ENCODE assay signal across 15 cellular contexts in genomic region chrX:13684361-13684760, GRCh38. TPM values are rescaled to one million over a fixed set of nuclear protein-coding genes. Genes with fewer than 3 reads are reported as not detected.
DNase-seq lines count a peak whose midpoint lies in the region; ATAC-seq, FAIRE-seq and TF ChIP-seq lines count a peak whose summit lies in the region.
"Had no signal": no experiment of that assay in that cellular context is flagged by ENCODE, and none has a peak within 500 bp of the region (broad histone marks: within the 10 kb centered on the region; RNA-seq: fewer than 3 reads in every experiment).

No MANE protein-coding gene starts in this region.

- intact Hi-C loops in activated CD8-positive, alpha-beta T cell treated with anti-CD3 and anti-CD28 coated beads for 36 hours (cut with micrococcal nuclease), result loop anchor here (10.0 kb wide), 1 partner anchor 50 kb away; the partner anchor contains the start of genes OFD1 and TRAPPC2
- intact Hi-C loops in sciatic nerve (cut with DNase I), result no loop called here

- peaks cover 34% of the 10 kb centered on the region for H3K4me1 Mint-ChIP-seq in activated CD8-positive, alpha-beta T cell treated with anti-CD3 and anti-CD28 coated beads for 36 hours (ENCODE audit: low read depth)
- H3K4me1 Mint-ChIP-seq in activated CD8-positive, alpha-beta T cell treated with anti-CD3 and anti-CD28 coated beads, Interleukin-2, amount 10 ng/mL, durations not matched to agents 7 days and 5 days (ENCODE audit: low read depth), result peaks cover 15% of the 10 kb centered on the region
- H3K4me1 Mint-ChIP-seq in activated T-helper 17 cell treated with anti-CD3 and anti-CD28 coated beads, Interleukin-2, amount 50 U/mL, for 72 hours, result peaks cover 13% of the 10 kb centered on the region

- FAIRE-seq in GM12891 (lab: Jason Lieb, UNC), result peak; percentile 13
- FAIRE-seq: H54 had no signal

- H3K27ac Mint-ChIP-seq in activated CD8-positive, alpha-beta T cell treated with anti-CD3 and anti-CD28 coated beads for 36 hours, result peak overlapping the region; percentile 30
- H3K27ac Mint-ChIP-seq in activated CD8-positive, alpha-beta T cell treated with anti-CD3 and anti-CD28 coated beads, Interleukin-2, amount 10 ng/mL, durations not matched to agents 7 days and 5 days, result no peak overlapping the region
- peak overlapping the region; percentile 20 for H3K27ac Mint-ChIP-seq in activated T-helper 17 cell treated with anti-CD3 and anti-CD28 coated beads, Interleukin-2, amount 50 U/mL, for 72 hours
- H3K27ac Mint-ChIP-seq: IgD-negative memory B cell had no signal

- DNase-seq in activated CD8-positive, alpha-beta T cell treated with anti-CD3 and anti-CD28 coated beads for 36 hours, result no peak
- no peak for DNase-seq in activated CD8-positive, alpha-beta T cell treated with anti-CD3 and anti-CD28 coated beads, Interleukin-2, amount 10 ng/mL, durations not matched to agents 7 days and 5 days
- DNase-seq in GM12891 (ENCODE audit: insufficient read length, low spot score), result no peak
- DNase-seq in fibroblast of the conjunctiva (ENCODE audit: low read depth), result peak; percentile 40
- DNase-seq in OCI-M2 (lab: John Stamatoyannopoulos, UW; ENCODE audit: unreplicated experiment), result no peak
- DNase-seq in sciatic nerve (ENCODE audit: low spot score), result no peak
- DNase-seq: 8988T; AML-193; Caco-2; CD8-positive, alpha-beta memory T cell; DND-41; GF-D8 had no signal

- no peak for ATAC-seq in activated CD8-positive, alpha-beta T cell treated with anti-CD3 and anti-CD28 coated beads for 36 hours
- ATAC-seq in activated CD8-positive, alpha-beta T cell treated with anti-CD3 and anti-CD28 coated beads, Interleukin-2, amount 10 ng/mL, durations not matched to agents 7 days and 5 days, result no peak
- no peak for ATAC-seq in activated T-helper 17 cell treated with anti-CD3 and anti-CD28 coated beads, Interleukin-2, amount 50 U/mL, for 72 hours (replicated peaks)
- ATAC-seq in sciatic nerve, result no peak

- TF ChIP-seq CTCF in activated CD8-positive, alpha-beta T cell treated with anti-CD3 and anti-CD28 coated beads for 36 hours (IDR thresholded peaks at IDR 0.05), result no peak

- H3K4me3 Mint-ChIP-seq in activated CD8-positive, alpha-beta T cell treated with anti-CD3 and anti-CD28 coated beads for 36 hours, result no peak overlapping the region
- H3K4me3 Mint-ChIP-seq in activated CD8-positive, alpha-beta T cell treated with anti-CD3 and anti-CD28 coated beads, Interleukin-2, amount 10 ng/mL, durations not matched to agents 7 days and 5 days, result no peak overlapping the region
- no peak overlapping the region for H3K4me3 Mint-ChIP-seq in activated T-helper 17 cell treated with anti-CD3 and anti-CD28 coated beads, Interleukin-2, amount 50 U/mL, for 72 hours
- H3K4me3 Mint-ChIP-seq: CD8-positive, alpha-beta memory T cell had no signal

- CTCF ChIA-PET in activated CD8-positive, alpha-beta T cell treated with anti-CD3 and anti-CD28 coated beads for 36 hours (lab: Charles Lee), result no interaction called here
- CTCF ChIA-PET in activated CD8-positive, alpha-beta T cell treated with anti-CD3 and anti-CD28 coated beads, Interleukin-2, amount 10 ng/mL, durations not matched to agents 7 days and 5 days (lab: Charles Lee), result no interaction called here

- TF ChIP-seq POLR2A in GM12891 (IDR thresholded peaks at IDR 0.05; ENCODE audit: low read depth, low read length), result no peak

- H3K27me3 Mint-ChIP-seq in activated CD8-positive, alpha-beta T cell treated with anti-CD3 and anti-CD28 coated beads for 36 hours, result no peaks in the 10 kb centered on the region
- no peaks in the 10 kb centered on the region for H3K27me3 Mint-ChIP-seq in activated CD8-positive, alpha-beta T cell treated with anti-CD3 and anti-CD28 coated beads, Interleukin-2, amount 10 ng/mL, durations not matched to agents 7 days and 5 days (ENCODE audit: low read depth)
- H3K27me3 Mint-ChIP-seq in activated T-helper 17 cell treated with anti-CD3 and anti-CD28 coated beads, Interleukin-2, amount 50 U/mL, for 72 hours, result no peaks in the 10 kb centered on the region

- H3K9me3 Mint-ChIP-seq in activated CD8-positive, alpha-beta T cell treated with anti-CD3 and anti-CD28 coated beads for 36 hours, result no peaks in the 10 kb centered on the region
- no peaks in the 10 kb centered on the region for H3K9me3 Mint-ChIP-seq in activated CD8-positive, alpha-beta T cell treated with anti-CD3 and anti-CD28 coated beads, Interleukin-2, amount 10 ng/mL, durations not matched to agents 7 days and 5 days (ENCODE audit: insufficient read depth)
- H3K9me3 Mint-ChIP-seq in activated T-helper 17 cell treated with anti-CD3 and anti-CD28 coated beads, Interleukin-2, amount 50 U/mL, for 72 hours, result no peaks in the 10 kb centered on the region
- H3K9me3 Mint-ChIP-seq: IgD-negative memory B cell had no signal

- POLR2A ChIA-PET in activated CD8-positive, alpha-beta T cell treated with anti-CD3 and anti-CD28 coated beads for 36 hours (lab: Charles Lee), result interaction anchor here (1.2 kb wide), 1 partner anchor 11 kb away, joined by 3 read pairs; no protein-coding TSS in a partner anchor
- POLR2A ChIA-PET in activated CD8-positive, alpha-beta T cell treated with anti-CD3 and anti-CD28 coated beads, Interleukin-2, amount 10 ng/mL, durations not matched to agents 7 days and 5 days (lab: Charles Lee), result no interaction called here

- no peaks in the 10 kb centered on the region for H3K36me3 Mint-ChIP-seq in activated CD8-positive, alpha-beta T cell treated with anti-CD3 and anti-CD28 coated beads for 36 hours (ENCODE audit: low read depth)
- H3K36me3 Mint-ChIP-seq in activated CD8-positive, alpha-beta T cell treated with anti-CD3 and anti-CD28 coated beads, Interleukin-2, amount 10 ng/mL, durations not matched to agents 7 days and 5 days (ENCODE audit: low read depth), result no peaks in the 10 kb centered on the region
- H3K36me3 Mint-ChIP-seq in activated T-helper 17 cell treated with anti-CD3 and anti-CD28 coated beads, Interleukin-2, amount 50 U/mL, for 72 hours (ENCODE audit: low read depth), result peaks cover 5% of the 10 kb centered on the region
- H3K36me3 Mint-ChIP-seq: IgD-negative memory B cell had no signal

TF ChIP-seq in GM12891, 5 proteins besides CTCF, POLR2A, EP300 and RAD21:
- TF ChIP-seq PAX5 (IDR thresholded peaks at IDR 0.05; ENCODE audit: insufficient read depth, low read length, severe bottlenecking) (no peak), POU2F2 (IDR thresholded peaks at IDR 0.05; ENCODE audit: low read depth, low read length) (no peak), POLR2AphosphoS5 (IDR thresholded peaks at IDR 0.05; ENCODE audit: low read depth, low read length) (no peak), SPI1 (IDR thresholded peaks at IDR 0.05; ENCODE audit: low read depth, low read length) (no peak), TAF1 (IDR thresholded peaks at IDR 0.05; ENCODE audit: low read depth, low read length) (no peak)

RNA-seq across cellular contexts. Expression of gene RAB9A, which starts 4.6 kb away (rescaled TPM):
- 10 to 100 TPM; 30.8 to 31.7 TPM for total RNA-seq in activated CD8-positive, alpha-beta T cell treated with anti-CD3 and anti-CD28 coated beads for 36 hours
- 10 to 100 TPM; 10.6 to 11.2 TPM for total RNA-seq in activated CD8-positive, alpha-beta T cell treated with anti-CD3 and anti-CD28 coated beads, Interleukin-2, amount 10 ng/mL, durations not matched to agents 7 days and 5 days
- 37.6 TPM for polyA plus RNA-seq in GM12891 (2012; ENCODE audit: low read depth, missing spikeins)
- 10 to 100 TPM; 18.3 to 30.5 TPM for total RNA-seq in activated T-helper 17 cell treated with anti-CD3 and anti-CD28 coated beads, Interleukin-2, amount 50 U/mL, for 72 hours
- 27.2 TPM for total RNA-seq in sciatic nerve

RNA-seq across cellular contexts. Expression of gene TCEANC, which starts 31.4 kb away (rescaled TPM):
- 1 to 10 TPM; 1.3 to 1.4 TPM for total RNA-seq in activated CD8-positive, alpha-beta T cell treated with anti-CD3 and anti-CD28 coated beads for 36 hours
- 1 to 10 TPM; 3.8 to 4.1 TPM for total RNA-seq in activated CD8-positive, alpha-beta T cell treated with anti-CD3 and anti-CD28 coated beads, Interleukin-2, amount 10 ng/mL, durations not matched to agents 7 days and 5 days
- 0.60 TPM for polyA plus RNA-seq in GM12891 (2012; ENCODE audit: low read depth, missing spikeins)
- total RNA-seq in activated T-helper 17 cell treated with anti-CD3 and anti-CD28 coated beads, Interleukin-2, amount 50 U/mL, for 72 hours, result 1 to 10 TPM; 1.8 to 3.5 TPM
- 10.9 TPM for total RNA-seq in sciatic nerve

RNA-seq across cellular contexts. Expression of gene TRAPPC2, which starts 50.1 kb away (rescaled TPM):
- 10 to 100 TPM; 16.0 to 19.2 TPM for total RNA-seq in activated CD8-positive, alpha-beta T cell treated with anti-CD3 and anti-CD28 coated beads for 36 hours
- 10 to 100 TPM; 21.6 to 23.2 TPM for total RNA-seq in activated CD8-positive, alpha-beta T cell treated with anti-CD3 and anti-CD28 coated beads, Interleukin-2, amount 10 ng/mL, durations not matched to agents 7 days and 5 days
- polyA plus RNA-seq in GM12891 (2012; ENCODE audit: low read depth, missing spikeins), result 7.8 TPM
- 10 to 100 TPM; 21.1 to 23.4 TPM for total RNA-seq in activated T-helper 17 cell treated with anti-CD3 and anti-CD28 coated beads, Interleukin-2, amount 50 U/mL, for 72 hours
- total RNA-seq in sciatic nerve, result 15.7 TPM

RNA-seq across cellular contexts. Expression of gene OFD1, which starts 50.2 kb away (rescaled TPM):
- 10 to 100 TPM; 32.4 to 34.5 TPM for total RNA-seq in activated CD8-positive, alpha-beta T cell treated with anti-CD3 and anti-CD28 coated beads for 36 hours
- 10 to 100 TPM; 29.6 to 30.4 TPM for total RNA-seq in activated CD8-positive, alpha-beta T cell treated with anti-CD3 and anti-CD28 coated beads, Interleukin-2, amount 10 ng/mL, durations not matched to agents 7 days and 5 days
- polyA plus RNA-seq in GM12891 (2012; ENCODE audit: low read depth, missing spikeins), result 15.8 TPM
- total RNA-seq in activated T-helper 17 cell treated with anti-CD3 and anti-CD28 coated beads, Interleukin-2, amount 50 U/mL, for 72 hours, result 10 to 100 TPM; 27.8 to 61.7 TPM
- total RNA-seq in sciatic nerve, result 46.6 TPM
